ENCODE assay signal across 20 cellular contexts in the genomic region with DNA sequence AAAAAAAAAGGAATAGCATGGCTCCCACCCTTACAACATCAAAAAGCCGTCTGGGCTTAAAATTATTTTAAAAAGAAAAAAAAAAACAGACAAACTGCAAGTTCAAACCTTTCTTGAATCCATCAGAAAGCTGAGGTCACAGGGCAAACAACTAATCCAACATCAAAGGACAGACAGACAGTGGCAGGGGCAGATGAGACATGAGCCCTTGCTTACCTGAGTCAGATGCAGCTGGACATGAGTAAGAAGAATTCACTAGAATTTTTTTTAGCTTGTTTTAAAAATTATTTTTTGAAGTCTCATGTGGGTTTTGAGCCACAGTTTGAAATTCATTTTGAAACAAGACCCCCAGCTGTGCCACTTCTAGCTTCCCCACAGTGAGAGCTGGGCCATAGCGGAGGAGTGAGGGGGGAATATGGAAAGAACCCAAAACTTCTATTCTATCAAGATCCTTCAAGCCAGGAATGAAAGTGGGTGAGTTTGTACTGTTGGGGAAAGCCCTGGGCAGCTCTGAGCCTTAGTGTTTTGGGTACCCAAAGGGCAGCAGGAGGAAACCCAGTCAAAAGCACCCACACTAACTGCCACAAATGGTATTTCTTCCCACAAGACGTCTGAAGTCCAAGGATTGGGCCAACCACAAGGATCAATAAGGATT.
"Had no signal": no experiment of that assay in that cellular context is flagged by ENCODE, and none has a peak within 500 bp of the region (broad histone marks: within the 10 kb centered on the region; RNA-seq: fewer than 3 reads in every experiment).

No MANE protein-coding gene starts in this region.

- H3K27ac ChIP-seq: body of pancreas, heart left ventricle, right atrium auricular region, stomach, thyroid gland, upper lobe of right lung had no signal

- H3K9me3 ChIP-seq: body of pancreas, stomach, thyroid gland, upper lobe of right lung had no signal

- ATAC-seq: activated CD8-positive, alpha-beta memory T cell treated with anti-CD3 and anti-CD28 coated beads, Interleukin-2, amount 10 ng/mL, durations not matched to agents 7 days and 5 days; activated CD8-positive, alpha-beta T cell treated with anti-CD3 and anti-CD28 coated beads, Interleukin-2, amount 10 ng/mL, durations not matched to agents 7 days and 5 days; activated naive CD8-positive, alpha-beta T cell treated with anti-CD3 and anti-CD28 coated beads, Interleukin-2, amount 50 U/mL, for 24 hours; body of pancreas; effector memory CD8-positive, alpha-beta T cell; heart left ventricle; natural killer cell; upper lobe of right lung had no signal

- H3K4me1 ChIP-seq: thyroid gland, upper lobe of right lung had no signal

- H3K36me3 ChIP-seq: heart left ventricle, right atrium auricular region, stomach, thyroid gland, upper lobe of right lung had no signal

- DNase-seq: activated B cell treated with CpG ODN at 0.5 μM for 24 hours; activated CD8-positive, alpha-beta memory T cell treated with anti-CD3 and anti-CD28 coated beads, Interleukin-2, amount 10 ng/mL, durations not matched to agents 7 days and 5 days; activated CD8-positive, alpha-beta T cell treated with anti-CD3 and anti-CD28 coated beads, Interleukin-2, amount 10 ng/mL, durations not matched to agents 7 days and 5 days; activated naive CD8-positive, alpha-beta T cell treated with anti-CD3 and anti-CD28 coated beads, Interleukin-2, amount 50 U/mL, for 24 hours; activated T-cell treated with anti-CD3 and anti-CD28 coated beads, Interleukin-2, amount 50 U/mL, for 48 hours; amygdala; body of pancreas; cortex of kidney; effector memory CD8-positive, alpha-beta T cell; foreskin fibroblast; heart left ventricle; mesenchymal stem cell; natural killer cell; stimulated activated CD4-positive, alpha-beta T cell treated with anti-CD3 and anti-CD28 coated beads, Interleukin-15, amount 100 ng/mL, for 24 hours; stimulated activated CD4-positive, alpha-beta T cell treated with anti-CD3 and anti-CD28 coated beads, Interleukin-2, amount 100 ng/mL, for 24 hours; stimulated activated naive B cell treated with anti-CD40 and anti-IgM and Interleukin-4, amounts not matched to agents 10 μg/mL and 1 μg/mL and 100 μg/mL, for 72 hours; stomach; thyroid gland; upper lobe of right lung had no signal

- H3K4me3 ChIP-seq: body of pancreas, heart left ventricle, right atrium auricular region, stomach, thyroid gland, upper lobe of right lung had no signal

- H3K27me3 ChIP-seq: body of pancreas, right atrium auricular region, stomach, thyroid gland, upper lobe of right lung had no signal
